7 cellular contexts compared by ENCODE assay signal in the genomic region with DNA sequence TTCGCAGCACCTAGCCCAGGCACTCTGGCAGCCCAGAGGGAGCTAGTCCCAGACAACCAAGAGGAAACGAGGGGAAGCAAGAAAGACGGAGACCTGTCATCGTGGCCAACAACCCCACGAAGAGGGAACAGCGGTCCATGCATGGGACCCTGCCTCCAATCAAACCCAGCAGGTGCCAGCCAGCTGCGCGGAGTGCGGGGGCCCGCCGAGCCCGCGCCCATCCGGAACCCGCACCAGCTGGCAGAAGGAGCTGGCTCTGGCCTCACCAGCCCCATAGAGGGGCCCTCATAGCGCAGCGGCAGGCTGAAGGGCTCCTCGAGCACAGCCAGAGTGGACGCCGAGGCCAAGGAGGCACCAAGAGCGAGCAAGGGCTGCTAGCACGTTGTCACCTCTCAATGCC.
"Had no signal": no experiment of that assay in that cellular context is flagged by ENCODE, and none has a peak within 500 bp of the region (broad histone marks: within the 10 kb centered on the region; RNA-seq: fewer than 3 reads in every experiment).

No MANE protein-coding gene starts in this region.

- H3K4me1 Mint-ChIP-seq: IgD-negative memory B cell had no signal

- H3K4me3 ChIP-seq: K562 had no signal

- H3K4me3 Mint-ChIP-seq: IgD-negative memory B cell had no signal

- H3K27ac Mint-ChIP-seq: IgD-negative memory B cell had no signal

- DNase-seq: IMR-90, KBM-7, KG1 had no signal

- H3K36me3 Mint-ChIP-seq: IgD-negative memory B cell had no signal

- H3K27me3 Mint-ChIP-seq: IgD-negative memory B cell had no signal

- ATAC-seq: HepG2, K562 had no signal

- H3K27ac ChIP-seq: HL-60 had no signal
